ENCODE assay signal across 7 cellular contexts in genomic region chr1:9823693-9823942, GRCh38. TPM values are rescaled to one million over a fixed set of nuclear protein-coding genes. Genes with fewer than 3 reads are reported as not detected.
DNase-seq lines count a peak whose midpoint lies in the region; ATAC-seq, FAIRE-seq and TF ChIP-seq lines count a peak whose summit lies in the region.

No MANE protein-coding gene starts in this region.

- H3K36me3 ChIP-seq in HUES64 (ENCODE audit: insufficient read depth, low read length) = no peaks in the 10 kb centered on the region

- H3K36me3 Mint-ChIP-seq in dendritic cell treated with granulocyte-macrophage colony-stimulating factor and Interleukin-4, amounts not matched to agents 40 ng/mL and 50 ng/mL, for 4 days (ENCODE audit: low read depth) = no peaks in the 10 kb centered on the region
- peaks cover 7% of the 10 kb centered on the region for H3K36me3 Mint-ChIP-seq in nephron progenitor cell (ENCODE audit: low read depth)

- DNase-seq in nephron progenitor cell = no peak
- DNase-seq in DMS 273 (lab: John Stamatoyannopoulos, UW; ENCODE audit: unreplicated experiment) = no peak
- DNase-seq in RCC 7860 (ENCODE audit: low spot score) = no peak
- DNase-seq in NOMO-1 treated with dmso at 0.1 percent for 144 hours (lab: John Stamatoyannopoulos, UW; ENCODE audit: unreplicated experiment) = no peak

- peak overlapping the region; percentile 97 for H3K4me3 ChIP-seq in HUES64 (ENCODE audit: low read length)

- WGBS in HUES64 = 1% methylated on average over 40 of the region's 40 CpGs

- peak overlapping the region; percentile 77; the same call in 1 of the 2 replicates for H3K27ac ChIP-seq in HUES64 (ENCODE audit: low read depth, low read length)

- ATAC-seq in GM19463 (IDR thresholded peaks at IDR 0.05; ENCODE audit: unreplicated experiment) = peak; percentile 13

- peaks cover 37% of the 10 kb centered on the region for H3K4me1 ChIP-seq in HUES64 (ENCODE audit: insufficient read depth, low read length)

- no peak for TF ChIP-seq CTCF in nephron progenitor cell (IDR thresholded peaks at IDR 0.05)

- no peaks in the 10 kb centered on the region for H3K9me3 ChIP-seq in HUES64 (ENCODE audit: insufficient read depth, low read depth, low read length)

- peaks cover 20% of the 10 kb centered on the region for H3K27me3 ChIP-seq in HUES64 (ENCODE audit: insufficient read depth, low read length)

- H3K9ac ChIP-seq in HUES64 (ENCODE audit: low read depth, low read length) = peak overlapping the region; percentile 82

- H3K9me3 Mint-ChIP-seq in dendritic cell treated with granulocyte-macrophage colony-stimulating factor and Interleukin-4, amounts not matched to agents 40 ng/mL and 50 ng/mL, for 4 days = no peaks in the 10 kb centered on the region
- H3K9me3 Mint-ChIP-seq in nephron progenitor cell = no peaks in the 10 kb centered on the region

- intact Hi-C loops in dendritic cell treated with granulocyte-macrophage colony-stimulating factor and Interleukin-4, amounts not matched to agents 40 ng/mL and 50 ng/mL, for 4 days (cut with micrococcal nuclease) = no loop called here

- no peak overlapping the region for H3K27ac Mint-ChIP-seq in dendritic cell treated with granulocyte-macrophage colony-stimulating factor and Interleukin-4, amounts not matched to agents 40 ng/mL and 50 ng/mL, for 4 days
- H3K27ac Mint-ChIP-seq in nephron progenitor cell = no peak overlapping the region

- no peaks in the 10 kb centered on the region for H3K27me3 Mint-ChIP-seq in dendritic cell treated with granulocyte-macrophage colony-stimulating factor and Interleukin-4, amounts not matched to agents 40 ng/mL and 50 ng/mL, for 4 days
- peaks cover 26% of the 10 kb centered on the region for H3K27me3 Mint-ChIP-seq in nephron progenitor cell (ENCODE audit: low read depth, poor library complexity)

- H3K4me3 Mint-ChIP-seq in dendritic cell treated with granulocyte-macrophage colony-stimulating factor and Interleukin-4, amounts not matched to agents 40 ng/mL and 50 ng/mL, for 4 days = peak overlapping the region; percentile 50
- peak overlapping the region; percentile 58 for H3K4me3 Mint-ChIP-seq in nephron progenitor cell

- no peak for FAIRE-seq in RCC 7860 (lab: Jason Lieb, UNC)

- peaks cover 35% of the 10 kb centered on the region for H3K4me1 Mint-ChIP-seq in dendritic cell treated with granulocyte-macrophage colony-stimulating factor and Interleukin-4, amounts not matched to agents 40 ng/mL and 50 ng/mL, for 4 days (ENCODE audit: low read depth)
- H3K4me1 Mint-ChIP-seq in nephron progenitor cell = peaks cover 50% of the 10 kb centered on the region

RNA-seq across cellular contexts. Expression of gene CLSTN1, which starts 0.1 kb away (rescaled TPM):
- 49.3 TPM for polyA plus RNA-seq in HUES64 (2013, experiment 1 of 2)
- 62.1 TPM for polyA plus RNA-seq in HUES64 (2013, experiment 2 of 2)
